In genomic region chr9:78031271-78031825, GRCh38 we compare ENCODE assay signal across 8 cellular contexts. TPM values are rescaled to one million over a fixed set of nuclear protein-coding genes. Genes with fewer than 3 reads are reported as not detected.
DNase-seq lines count a peak whose midpoint lies in the region; ATAC-seq, FAIRE-seq and TF ChIP-seq lines count a peak whose summit lies in the region.

GNAQ (minus strand) TSS chr9:78031811; CDS start chr9:78031235, 576 bp downstream.

- FAIRE-seq in bronchial epithelial cell (lab: Jason Lieb, UNC) (no peak), small intestine (lab: Jason Lieb, UNC) (no peak)

- H3K27me3 ChIP-seq in Panc1 (ENCODE audit: control insufficient read depth, insufficient read depth, low read length) (no peaks in the 10 kb centered on the region), bronchial epithelial cell (ENCODE audit: control insufficient read depth, insufficient read depth, low read length) (no peaks in the 10 kb centered on the region), small intestine (ENCODE audit: control insufficient read depth in 2 of 2, insufficient read depth in 2 of 2, low read length in 2 of 2) (no peaks in the 10 kb centered on the region)

- peak; percentile 44 for DNase-seq in GM13976 (ENCODE audit: low spot score)
- no peak for DNase-seq in Panc1 (ENCODE audit: low read depth, low spot score)
- DNase-seq in bronchial epithelial cell (ENCODE audit: low read depth): no peak
- DNase-seq in iris pigment epithelial cell (ENCODE audit: low read depth): peak; percentile 30
- DNase-seq in small intestine: no peak
- DNase-seq in OCI-M1 (lab: John Stamatoyannopoulos, UW): no peak

- intact Hi-C loops in Panc1 (cut with micrococcal nuclease; ENCODE audit: unreplicated experiment): no loop called here

- H3K36me3 ChIP-seq in Panc1 (ENCODE audit: control insufficient read depth, insufficient read depth, low read length): no peaks in the 10 kb centered on the region
- H3K36me3 ChIP-seq in bronchial epithelial cell (ENCODE audit: control insufficient read depth, insufficient read depth, low read length): no peaks in the 10 kb centered on the region
- H3K36me3 ChIP-seq in small intestine (ENCODE audit: control insufficient read depth in 2 of 2, insufficient read depth in 2 of 2, low read length in 2 of 2): no peaks in the 10 kb centered on the region

- ATAC-seq in Panc1 (peak; percentile 61), GM18867 (IDR thresholded peaks at IDR 0.05; ENCODE audit: unreplicated experiment) (no peak), GM21447 (IDR thresholded peaks at IDR 0.05; ENCODE audit: unreplicated experiment) (no peak)

- CTCF ChIA-PET in Panc1 (lab: Charles Lee): no interaction called here

- H3K27ac ChIP-seq in Panc1 (ENCODE audit: low read length): peak within 1 kb of the TSS; percentile 90
- peak within 1 kb of the TSS; percentile 87 to 93 for H3K27ac ChIP-seq in small intestine (ENCODE audit: low read depth in 1 of 2, low read length in 1 of 2)

- H3K4me3 ChIP-seq in Panc1 (ENCODE audit: low read depth in 2 of 2, low read length in 2 of 2): peak within 1 kb of the TSS; percentile 74 to 80
- peak within 1 kb of the TSS; percentile 73 for H3K4me3 ChIP-seq in bronchial epithelial cell (ENCODE audit: low read depth, low read length)
- H3K4me3 ChIP-seq in small intestine (ENCODE audit: low read depth in 1 of 2, low read length in 2 of 2): peak within 1 kb of the TSS; percentile 86 to 90

- BruUV-seq in Panc1 (replicated peaks; lab: Mats Ljungman, UMichigan): no TSS peak

- H3K9me3 ChIP-seq in Panc1 (ENCODE audit: control insufficient read depth, insufficient read depth, low read depth, low read length) (no peaks in the 10 kb centered on the region), small intestine (ENCODE audit: control insufficient read depth, low read depth) (no peaks in the 10 kb centered on the region)

- in situ Hi-C loops in GM13976 (cut with MboI; ENCODE audit: low sequenced_read_pairs, unreplicated experiment): no loop called here
- in situ Hi-C loops in Panc1 (cut with HindIII; ENCODE audit: low pct_unique_long_range_greater_than_20kb, low sequenced_read_pairs): no loop called here

- 0 to 2% (median 1%) methylated on average over 17 to 97 of the region's 97 CpGs for WGBS in small intestine, 3 donors

- H3K4me1 ChIP-seq in Panc1 (ENCODE audit: control insufficient read depth, insufficient read depth, low read length): peaks cover 15% of the 10 kb centered on the region
- H3K4me1 ChIP-seq in small intestine (ENCODE audit: control insufficient read depth in 2 of 2, insufficient read depth in 1 of 2, low read depth in 1 of 2, low read length in 1 of 2): peaks cover 0 to 10% of the 10 kb centered on the region in 2 donors

- POLR2A ChIA-PET in Panc1 (lab: Charles Lee): no interaction called here

- TF ChIP-seq CTCF in GM13976 (IDR thresholded peaks at IDR 0.05; ENCODE audit: borderline replicate concordance, control extremely low read depth, extremely low read depth, insufficient read depth, missing control alignments): no peak
- no peak for TF ChIP-seq CTCF in Panc1 (IDR thresholded peaks at IDR 0.05)
- TF ChIP-seq CTCF in bronchial epithelial cell (IDR thresholded peaks at IDR 0.05; ENCODE audit: insufficient read depth, low read length, severe bottlenecking): no peak

RNA-seq across cellular contexts. Expression of gene GNAQ, which starts in this region (rescaled TPM):
- total RNA-seq in Panc1 (2021; ENCODE audit: unreplicated experiment) (34.5 TPM), bronchial epithelial cell (20.2 and 21.3 TPM in 2 replicates)
- 13.1 TPM for polyA plus RNA-seq in Panc1 (2012; ENCODE audit: insufficient read length)
- 10 to 100 TPM in 2 of 3 donors, 1 to 10 TPM in 1; 10.0 to 16.1 (median 15.0) TPM for polyA plus RNA-seq in small intestine

Comparison
In these comparisons a context has a peak if more than half of its experiments do, and no peak if none do; other contexts are left out.
1. DNase-seq: peak in GM13976 (single experiment) and iris pigment epithelial cell (single experiment); none in Panc1 (single experiment), bronchial epithelial cell (single experiment), small intestine (single experiment) and OCI-M1 (single experiment).
2. Peak in every context shown above with its lines, with median percentiles within 50 percentile points of each other: H3K4me3 ChIP-seq.